ENCODE assay signal across 25 cellular contexts in genomic region chr10:25831138-25831537, GRCh38.
DNase-seq lines count a peak whose midpoint lies in the region; FAIRE-seq and TF ChIP-seq lines count a peak whose summit lies in the region.
"Had no signal": no experiment of that assay in that cellular context is flagged by ENCODE, and none has a peak within 500 bp of the region (broad histone marks: within the 10 kb centered on the region; RNA-seq: fewer than 3 reads in every experiment).

No MANE protein-coding gene starts in this region.

- no peaks in the 10 kb centered on the region for H3K36me3 ChIP-seq in prostate gland

- H3K9me3 Mint-ChIP-seq in nephron = no peaks in the 10 kb centered on the region

- intact Hi-C loops in prostate gland (cut with DNase I) = no loop called here

- no peak overlapping the region for H3K4me3 Mint-ChIP-seq in nephron
- H3K4me3 Mint-ChIP-seq: CD8-positive, alpha-beta T cell had no signal

- H3K27ac Mint-ChIP-seq in nephron = peak overlapping the region; percentile 90 to 94 (median 91)
- H3K27ac Mint-ChIP-seq: CD8-positive, alpha-beta T cell had no signal

- no peak overlapping the region for H3K4me3 ChIP-seq in prostate gland
- H3K4me3 ChIP-seq: A549 had no signal

- H3K27me3 ChIP-seq in prostate gland (replicated peaks; ENCODE audit: insufficient read depth) = no peaks in the 10 kb centered on the region

- no peaks in the 10 kb centered on the region for H3K36me3 Mint-ChIP-seq in nephron (ENCODE audit: low read depth)
- H3K36me3 Mint-ChIP-seq: CD8-positive, alpha-beta T cell had no signal

- no peaks in the 10 kb centered on the region for H3K27me3 Mint-ChIP-seq in nephron (ENCODE audit: low read depth)

- peak; percentile 60 for FAIRE-seq in islet of Langerhans (lab: Jason Lieb, UNC)
- FAIRE-seq: A549, GM12892, H54 had no signal

- no peaks in the 10 kb centered on the region for H3K4me1 Mint-ChIP-seq in nephron

- in situ Hi-C loops in ACHN (cut with HindIII; ENCODE audit: low pct_ligation_motif_present, low pct_unique_long_range_greater_than_20kb, low sequenced_read_pairs) = no loop called here

- H3K9me3 ChIP-seq in prostate gland = no peaks in the 10 kb centered on the region
- H3K9me3 ChIP-seq: A549 had no signal

- 86% methylated on average over 1 of the region's 1 CpG for WGBS in prostate gland

- H3K4me1 ChIP-seq in prostate gland (replicated peaks) = no peaks in the 10 kb centered on the region
- H3K4me1 ChIP-seq: A549, Caco-2 had no signal

- H3K27ac ChIP-seq in prostate gland = no peak overlapping the region
- H3K27ac ChIP-seq: A549 had no signal

- peak; percentile 12 for DNase-seq in ACHN
- peak; percentile 64 for DNase-seq in NCI-H2227 treated with DMSO at 0.1 percent for 48 hours (lab: John Stamatoyannopoulos, UW)
- no peak for DNase-seq in retina
- DNase-seq in NCI-H2029 treated with DMSO at 0.1 percent for 48 hours (lab: John Stamatoyannopoulos, UW) = no peak
- DNase-seq in prostate gland (ENCODE audit: low spot score) = no peak
- DNase-seq: C1 segment of cervical spinal cord; Caco-2; CD8-positive, alpha-beta T cell; DMS 273 treated with DMSO at 0.1 percent for 48 hours; DMS79 treated with DMSO at 0.1 percent for 48 hours; GF-D8; IMR-90; KG1; MM.1S; NCI-H2029; NCI-H226; NCI-H510A; NCI-H774; RPMI8226; SHP77 had no signal

- TF ChIP-seq POLR2A in prostate gland (IDR thresholded peaks at IDR 0.05) = no peak

- TF ChIP-seq CTCF in nephron (IDR thresholded peaks at IDR 0.05; ENCODE audit: unreplicated experiment in 3 of 3) = no peak
- TF ChIP-seq CTCF in prostate gland (IDR thresholded peaks at IDR 0.05) = no peak

Comparison
In these comparisons a context has a peak if more than half of its experiments do, and no peak if none do; other contexts are left out.
1. DNase-seq: peak in ACHN (single experiment) and NCI-H2227 treated with DMSO at 0.1 percent for 48 hours (single experiment); none in retina (single experiment), NCI-H2029 treated with DMSO at 0.1 percent for 48 hours (single experiment) and prostate gland (single experiment).